17 cellular contexts compared by ENCODE assay signal in the genomic region with DNA sequence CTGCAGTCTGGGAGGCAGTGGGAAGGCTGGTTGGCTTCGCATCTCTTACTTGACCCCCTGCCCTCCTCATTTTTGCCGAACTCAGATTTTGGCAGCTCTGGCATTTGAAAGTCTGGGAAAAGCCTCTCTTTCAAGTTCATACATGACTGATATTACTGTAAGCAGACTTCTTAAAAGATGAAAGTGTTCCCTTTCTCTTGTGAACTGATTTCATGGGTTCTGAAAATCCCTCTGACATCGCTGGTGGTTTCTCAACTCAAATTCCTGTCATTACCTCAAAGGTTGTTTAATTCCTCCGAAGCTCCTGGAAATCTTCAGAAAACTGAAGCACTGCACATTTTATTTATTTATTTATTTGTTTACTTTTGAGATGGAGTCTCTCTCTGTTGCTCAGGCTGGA. TPM values are rescaled to one million over a fixed set of nuclear protein-coding genes. Genes with fewer than 3 reads are reported as not detected.
A peak's percentile ranks its signal among the peaks of the same experiment; 100 is the strongest.
DNase-seq lines count a peak whose midpoint lies in the region; ATAC-seq and TF ChIP-seq lines count a peak whose summit lies in the region.
"Had no signal": no experiment of that assay in that cellular context is flagged by ENCODE, and none has a peak within 500 bp of the region (broad histone marks: within the 10 kb centered on the region; RNA-seq: fewer than 3 reads in every experiment).

No MANE protein-coding gene starts in this region.

- H3K9me3 ChIP-seq in mammary epithelial cell (replicated peaks; ENCODE audit: insufficient read depth, low read length) (peaks cover 2% of the 10 kb centered on the region), breast epithelium (no peaks in the 10 kb centered on the region)
- H3K9me3 ChIP-seq: BLaER1, Caco-2 had no signal

- no peaks in the 10 kb centered on the region for H4K20me1 ChIP-seq in mammary epithelial cell (ENCODE audit: insufficient read depth, low read length)
- H4K20me1 ChIP-seq: BLaER1 had no signal

- peak overlapping the region; percentile 65 for H2AFZ ChIP-seq in mammary epithelial cell (ENCODE audit: low read depth, low read length)

- H3K27me3 ChIP-seq in mammary epithelial cell (ENCODE audit: insufficient read depth, low read length) (no peaks in the 10 kb centered on the region), breast epithelium (no peaks in the 10 kb centered on the region)
- H3K27me3 ChIP-seq: BLaER1 had no signal

- H3K4me1 ChIP-seq in mammary epithelial cell (ENCODE audit: insufficient read depth, low read length) (peaks cover 3% of the 10 kb centered on the region), breast epithelium (no peaks in the 10 kb centered on the region)
- H3K4me1 ChIP-seq: Caco-2 had no signal

- H3K4me3 ChIP-seq in mammary epithelial cell (replicated peaks in 1 of 3; ENCODE audit: insufficient read depth in 1 of 3, low read depth in 2 of 3, low read length in 3 of 3) (no peak overlapping the region), breast epithelium (no peak overlapping the region), retinal pigment epithelial cell (ENCODE audit: low read length) (no peak overlapping the region)
- H3K4me3 ChIP-seq: BLaER1, GM12878, HAP-1 had no signal

- H3K36me3 ChIP-seq in mammary epithelial cell (ENCODE audit: insufficient read depth, low read length): no peaks in the 10 kb centered on the region
- no peaks in the 10 kb centered on the region for H3K36me3 ChIP-seq in breast epithelium
- H3K36me3 ChIP-seq: BLaER1, HAP-1 had no signal

- CTCF ChIA-PET in mammary epithelial cell (lab: Charles Lee; ENCODE audit: low non-redundant PET): interaction anchor here (0.7 kb wide), 1 partner anchor 1410 kb away, joined by 7 read pairs; no protein-coding TSS in a partner anchor

- TF ChIP-seq CTCF in mammary epithelial cell (conservative IDR thresholded peaks at IDR 0.05 in 1 of 2, IDR thresholded peaks at IDR 0.05 in 1 of 2; ENCODE audit: extremely low read depth in 1 of 2, insufficient read depth in 1 of 2, low read depth in 1 of 2, low read length in 2 of 2) (no peak), breast epithelium (IDR thresholded peaks at IDR 0.05) (no peak), retinal pigment epithelial cell (conservative IDR thresholded peaks at IDR 0.05; ENCODE audit: low read depth, low read length) (no peak)

- WGBS in mammary epithelial cell (ENCODE audit: low coverage, missing lambda C conversion rate): 26% methylated on average over 4 of the region's 4 CpGs

- DNase-seq in mammary epithelial cell (no peak), breast epithelium (ENCODE audit: low spot score in 2 of 2) (no peak), iris pigment epithelial cell (ENCODE audit: low read depth) (peak; percentile 45), retinal pigment epithelial cell (ENCODE audit: low read depth) (peak; percentile 67), middle frontal gyrus (ENCODE audit: extremely low spot score, low spot score) (no peak)
- DNase-seq: Caco-2; CD8-positive, alpha-beta memory T cell; DMS53 had no signal

- no TSS peak for BruUV-seq in mammary epithelial cell (replicated peaks; lab: Mats Ljungman, UMichigan)

- no peak overlapping the region for H3K9ac ChIP-seq in mammary epithelial cell (ENCODE audit: insufficient read depth, low read length)
- H3K9ac ChIP-seq: BLaER1 had no signal

- in situ Hi-C loops in mammary epithelial cell (cut with MboI; ENCODE audit: low sequenced_read_pairs in 2 of 2): no loop called here

- H3K27ac ChIP-seq in mammary epithelial cell (ENCODE audit: insufficient read depth, low read depth, low read length) (no peak overlapping the region), breast epithelium (no peak overlapping the region)
- H3K27ac ChIP-seq: 22Rv1, BLaER1, HL-60 had no signal

- dilution Hi-C loops in mammary epithelial cell (cut with HindIII; ENCODE audit: low sequenced_read_pairs): no loop called here

- no peak overlapping the region for H3K4me2 ChIP-seq in mammary epithelial cell (ENCODE audit: insufficient read depth, low read depth, low read length)
- H3K4me2 ChIP-seq: BLaER1 had no signal

- no peaks in the 10 kb centered on the region for H3K79me2 ChIP-seq in mammary epithelial cell (ENCODE audit: insufficient read depth, low read length)

- no peak for TF ChIP-seq POLR2A in breast epithelium (IDR thresholded peaks at IDR 0.05)

- intact Hi-C loops in mammary epithelial cell (cut with micrococcal nuclease): no loop called here
- intact Hi-C loops in breast epithelium (cut with DNase I; ENCODE audit: low total_unique reads): no loop called here

- no peak for ATAC-seq in HG03196 (IDR thresholded peaks at IDR 0.05; ENCODE audit: unreplicated experiment)
- ATAC-seq in GM21515 (IDR thresholded peaks at IDR 0.05; ENCODE audit: unreplicated experiment): no peak
- ATAC-seq: GM12878 had no signal

RNA-seq across cellular contexts. Expression of gene SLC38A11, which starts 16.9 kb away (rescaled TPM):
- total RNA-seq in mammary epithelial cell (not detected), breast epithelium (1 to 10 TPM in 2 of 3 donors, not detected in 1; 2.2 to 6.7 TPM)
- polyA plus RNA-seq in mammary epithelial cell: 0.08 TPM
- not detected for polyA minus RNA-seq in mammary epithelial cell
- total RNA-seq: A673; CD8-positive, alpha-beta memory T cell; GM12878; H1 had no signal
- polyA plus RNA-seq: CD8-positive, alpha-beta memory T cell; GM12878; H1 had no signal

Comparison
In these comparisons a context has a peak if more than half of its experiments do, and no peak if none do; other contexts are left out.
1. DNase-seq: peak in iris pigment epithelial cell (single experiment) and retinal pigment epithelial cell (single experiment); none in mammary epithelial cell (single experiment), breast epithelium (0 of 2) and middle frontal gyrus (single experiment).